In genomic region chr7:20320786-20321185, GRCh38 we compare ENCODE assay signal across 9 cellular contexts. TPM values are rescaled to one million over a fixed set of nuclear protein-coding genes. Genes with fewer than 3 reads are reported as not detected.
"Had no signal": no experiment of that assay in that cellular context is flagged by ENCODE, and none has a peak within 500 bp of the region (broad histone marks: within the 10 kb centered on the region; RNA-seq: fewer than 3 reads in every experiment).

No MANE protein-coding gene starts in this region.

- FAIRE-seq: HepG2 had no signal

- H3K4me3 ChIP-seq: GM23248, HAP-1 had no signal

- H3K36me3 ChIP-seq: HAP-1 had no signal

- H3K9ac ChIP-seq: GM23248, KMS-11 had no signal

- H3K4me2 ChIP-seq: KMS-11 had no signal

- DNase-seq: GM23248, GOT3, H7, HFFc6, KBM-7 had no signal

- H3K27ac ChIP-seq: GM23248, KMS-11 had no signal

- H3K27ac Mint-ChIP-seq: HFFc6 had no signal

- H2AFZ ChIP-seq: GM23248 had no signal

- H3K9me3 ChIP-seq: HAP-1 had no signal

- H3K9me3 Mint-ChIP-seq: HFFc6 had no signal

- H3K4me3 Mint-ChIP-seq: HFFc6 had no signal

- ATAC-seq: HCT116, HepG2 had no signal

RNA-seq across cellular contexts. Expression of gene ITGB8, which starts 9.9 kb away (rescaled TPM):
- total RNA-seq: HepG2, HFFc6 had no signal
